In the genomic region with DNA sequence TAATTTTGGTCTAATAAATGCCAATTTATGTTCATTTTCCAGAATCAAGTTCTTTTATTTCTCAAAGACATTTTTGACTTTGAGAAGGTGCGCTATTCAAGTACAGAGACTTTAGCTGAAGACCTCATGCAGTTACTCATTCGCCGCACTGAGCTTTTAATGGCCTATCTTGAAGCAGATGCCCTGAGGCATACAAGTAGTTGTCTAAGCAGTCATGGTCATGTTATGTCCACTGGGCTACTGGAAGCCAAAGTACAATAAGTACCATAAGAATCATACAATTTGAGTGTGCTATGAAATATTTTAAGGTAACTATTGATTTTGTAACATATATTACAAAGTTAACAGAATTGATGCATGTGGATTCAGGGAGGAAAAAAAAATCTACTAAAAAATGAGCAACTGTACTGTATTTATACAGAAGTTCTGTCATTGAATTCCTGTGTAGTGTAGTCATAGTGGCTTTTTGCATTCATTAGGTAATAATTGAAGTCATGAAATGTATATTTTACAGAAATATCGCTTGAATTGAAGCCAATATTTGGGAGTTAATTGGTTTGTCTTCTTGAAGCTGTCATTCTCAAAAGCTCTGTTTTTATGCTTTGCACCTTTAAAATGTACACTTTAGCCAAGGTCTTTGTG, we compare ENCODE assay signal across 20 cellular contexts. TPM values are rescaled to one million over a fixed set of nuclear protein-coding genes. Genes with fewer than 3 reads are reported as not detected.
DNase-seq lines count a peak whose midpoint lies in the region; ATAC-seq and TF ChIP-seq lines count a peak whose summit lies in the region.
"Had no signal": no experiment of that assay in that cellular context is flagged by ENCODE, and none has a peak within 500 bp of the region (broad histone marks: within the 10 kb centered on the region; RNA-seq: fewer than 3 reads in every experiment).

No MANE protein-coding gene starts in this region.

- no peak overlapping the region for H3K27ac ChIP-seq in HEK293 (ENCODE audit: extremely low read depth, low read depth, low read length)
- H3K27ac ChIP-seq: heart right ventricle, KMS-11, upper lobe of right lung had no signal

- no peaks in the 10 kb centered on the region for H3K27me3 Mint-ChIP-seq in stimulated activated memory B cell treated with anti-CD40 and anti-IgM and Interleukin-4, amounts not matched to agents 10 μg/mL and 1 μg/mL and 100 μg/mL, for 72 hours
- H3K27me3 Mint-ChIP-seq: activated naive CD8-positive, alpha-beta T cell treated with anti-CD3 and anti-CD28 coated beads, Interleukin-2, amount 10 ng/mL, durations not matched to agents 7 days and 5 days; stimulated activated naive CD8-positive, alpha-beta T cell treated with anti-CD3 and anti-CD28 coated beads, Interleukin-15, amount 100 ng/mL, for 72 hours had no signal

- POLR2A ChIA-PET in HEK293 (lab: Yijun Ruan, JAX), result interaction anchor here (0.7 to 1.2 kb wide), 2 partner anchors 9 to 13 kb away, joined by 3 to 5 read pairs; partner anchors contain the start of gene NEXN

- H3K9me3 Mint-ChIP-seq in stimulated activated memory B cell treated with anti-CD40 and anti-IgM and Interleukin-4, amounts not matched to agents 10 μg/mL and 1 μg/mL and 100 μg/mL, for 72 hours, result no peaks in the 10 kb centered on the region
- H3K9me3 Mint-ChIP-seq: activated naive CD8-positive, alpha-beta T cell treated with anti-CD3 and anti-CD28 coated beads, Interleukin-2, amount 10 ng/mL, durations not matched to agents 7 days and 5 days; activated T-cell treated with anti-CD3 and anti-CD28 coated beads, Interleukin-2, amount 50 U/mL, for 4 hours; mesothelial cell of epicardium; stimulated activated naive CD8-positive, alpha-beta T cell treated with anti-CD3 and anti-CD28 coated beads, Interleukin-15, amount 100 ng/mL, for 72 hours had no signal

- H3K9me3 ChIP-seq in HEK293 (ENCODE audit: control insufficient read depth, insufficient read depth, low read depth, low read length), result no peaks in the 10 kb centered on the region
- H3K9me3 ChIP-seq: heart right ventricle, upper lobe of right lung had no signal

- TF ChIP-seq CTCF in HEK293 (tag by site-specific recombination; IDR thresholded peaks at IDR 0.05), result no peak

- no peak for ATAC-seq in stimulated activated memory B cell treated with anti-CD40 and anti-IgM and Interleukin-4, amounts not matched to agents 10 μg/mL and 1 μg/mL and 100 μg/mL, for 72 hours
- ATAC-seq: activated T-cell treated with anti-CD3 and anti-CD28 coated beads, Interleukin-2, amount 50 U/mL, for 4 hours; heart right ventricle; stimulated activated naive CD8-positive, alpha-beta T cell treated with anti-CD3 and anti-CD28 coated beads, Interleukin-15, amount 100 ng/mL, for 72 hours; upper lobe of right lung had no signal

- no peak overlapping the region for H3K27ac Mint-ChIP-seq in stimulated activated memory B cell treated with anti-CD40 and anti-IgM and Interleukin-4, amounts not matched to agents 10 μg/mL and 1 μg/mL and 100 μg/mL, for 72 hours
- H3K27ac Mint-ChIP-seq: activated naive CD8-positive, alpha-beta T cell treated with anti-CD3 and anti-CD28 coated beads, Interleukin-2, amount 10 ng/mL, durations not matched to agents 7 days and 5 days; mesothelial cell of epicardium; stimulated activated naive CD8-positive, alpha-beta T cell treated with anti-CD3 and anti-CD28 coated beads, Interleukin-15, amount 100 ng/mL, for 72 hours had no signal

- no peaks in the 10 kb centered on the region for H3K4me1 ChIP-seq in HEK293 (ENCODE audit: control insufficient read depth, insufficient read depth, low read length)
- H3K4me1 ChIP-seq: heart right ventricle, upper lobe of right lung had no signal

- no peak overlapping the region for H3K4me3 ChIP-seq in HEK293 (ENCODE audit: low read depth, low read length)
- H3K4me3 ChIP-seq: heart right ventricle, upper lobe of right lung had no signal

- DNase-seq in T1000 (lab: John Stamatoyannopoulos, UW), result peak; percentile 64
- DNase-seq in fibroblast of peridontal ligament (ENCODE audit: extremely low read depth), result peak; percentile 30
- DNase-seq in renal cortical epithelial cell (ENCODE audit: low read depth), result peak; percentile 78
- no peak for DNase-seq in SK-N-DZ (ENCODE audit: low spot score)
- no peak for DNase-seq in NOMO-1 treated with DMSO at 0.1 percent for 48 hours (lab: John Stamatoyannopoulos, UW; ENCODE audit: unreplicated experiment)
- DNase-seq in NCI-H510A treated with DMSO at 0.1 percent for 48 hours (lab: John Stamatoyannopoulos, UW), result no peak
- DNase-seq: activated CD4-positive, alpha-beta T cell treated with anti-CD3 and anti-CD28 coated beads, Interleukin-2, amount 50 U/mL, for 4 hours; activated naive CD8-positive, alpha-beta T cell treated with anti-CD3 and anti-CD28 coated beads, Interleukin-2, amount 10 ng/mL, durations not matched to agents 7 days and 5 days; activated T-cell treated with anti-CD3 and anti-CD28 coated beads, Interleukin-2, amount 50 U/mL, for 4 hours; C1 segment of cervical spinal cord; heart right ventricle; kidney; NCI-H1436; SHP77; stimulated activated naive CD8-positive, alpha-beta T cell treated with anti-CD3 and anti-CD28 coated beads, Interleukin-15, amount 100 ng/mL, for 72 hours; upper lobe of right lung had no signal

- peaks cover 5% of the 10 kb centered on the region for H3K36me3 Mint-ChIP-seq in stimulated activated memory B cell treated with anti-CD40 and anti-IgM and Interleukin-4, amounts not matched to agents 10 μg/mL and 1 μg/mL and 100 μg/mL, for 72 hours

- no peaks in the 10 kb centered on the region for H3K4me1 Mint-ChIP-seq in stimulated activated memory B cell treated with anti-CD40 and anti-IgM and Interleukin-4, amounts not matched to agents 10 μg/mL and 1 μg/mL and 100 μg/mL, for 72 hours
- H3K4me1 Mint-ChIP-seq: activated naive CD8-positive, alpha-beta T cell treated with anti-CD3 and anti-CD28 coated beads, Interleukin-2, amount 10 ng/mL, durations not matched to agents 7 days and 5 days; mesothelial cell of epicardium; stimulated activated naive CD8-positive, alpha-beta T cell treated with anti-CD3 and anti-CD28 coated beads, Interleukin-15, amount 100 ng/mL, for 72 hours had no signal

- H3K36me3 ChIP-seq in HEK293 (ENCODE audit: control insufficient read depth in 2 of 2, insufficient read depth in 1 of 2, low read length in 2 of 2), result no peaks in the 10 kb centered on the region; a peak in 1 of 3 replicates

- CTCF ChIA-PET in HEK293 (lab: Yijun Ruan, JAX), result interaction anchor here (0.6 kb wide), 1 partner anchor 457 kb away, joined by 4 read pairs; no protein-coding TSS in a partner anchor

- no peak overlapping the region for H3K4me3 Mint-ChIP-seq in stimulated activated memory B cell treated with anti-CD40 and anti-IgM and Interleukin-4, amounts not matched to agents 10 μg/mL and 1 μg/mL and 100 μg/mL, for 72 hours
- H3K4me3 Mint-ChIP-seq: activated naive CD8-positive, alpha-beta T cell treated with anti-CD3 and anti-CD28 coated beads, Interleukin-2, amount 10 ng/mL, durations not matched to agents 7 days and 5 days; activated T-cell treated with anti-CD3 and anti-CD28 coated beads, Interleukin-2, amount 50 U/mL, for 4 hours; mesothelial cell of epicardium; stimulated activated naive CD8-positive, alpha-beta T cell treated with anti-CD3 and anti-CD28 coated beads, Interleukin-15, amount 100 ng/mL, for 72 hours had no signal

TF ChIP-seq in HEK293, 187 proteins besides CTCF, POLR2A, EP300 and RAD21:
- peak; percentile 8; the same call in 1 of the 2 replicates for TF ChIP-seq FEZF1 (tag by site-specific recombination; IDR thresholded peaks at IDR 0.05)
- TF ChIP-seq ZNF670 (tag by site-specific recombination; IDR thresholded peaks at IDR 0.05; ENCODE audit: low read depth), result no peak
- TF ChIP-seq ZNF843 (tag by site-specific recombination; IDR thresholded peaks at IDR 0.05), result no peak
- no peak for TF ChIP-seq KLF8 (tag by site-specific recombination; IDR thresholded peaks at IDR 0.05)
- peak; percentile 59 for TF ChIP-seq OSR2 (tag by site-specific recombination; IDR thresholded peaks at IDR 0.05)
- no peak for TF ChIP-seq REPIN1 (tag by site-specific recombination; IDR thresholded peaks at IDR 0.05; ENCODE audit: low read depth)
- TF ChIP-seq ZNF48 (tag by site-specific recombination; IDR thresholded peaks at IDR 0.05), result no peak
- no peak for TF ChIP-seq ZFP3 (tag by site-specific recombination; IDR thresholded peaks at IDR 0.05; ENCODE audit: low read depth)

RNA-seq across cellular contexts. Expression of gene NEXN, which starts 13.5 kb away (rescaled TPM):
- total RNA-seq in renal cortical epithelial cell, result 6.4 and 22.4 TPM in 2 replicates
- not detected in 2 replicates for polyA plus RNA-seq in SK-N-DZ (2014; cell fraction: cytosol; rRNA removed)
- 0.15 and 0.55 TPM in 2 replicates for polyA plus RNA-seq in SK-N-DZ (2014; cell fraction: nucleus; rRNA removed)

Comparison
In these comparisons a context has a peak if more than half of its experiments do, and no peak if none do; other contexts are left out.
1. DNase-seq: peak in T1000 (single experiment), fibroblast of peridontal ligament (single experiment) and renal cortical epithelial cell (single experiment); none in SK-N-DZ (single experiment), NOMO-1 treated with DMSO at 0.1 percent for 48 hours (single experiment) and NCI-H510A treated with DMSO at 0.1 percent for 48 hours (single experiment).